ENCODE assay signal across 22 cellular contexts in the genomic region with DNA sequence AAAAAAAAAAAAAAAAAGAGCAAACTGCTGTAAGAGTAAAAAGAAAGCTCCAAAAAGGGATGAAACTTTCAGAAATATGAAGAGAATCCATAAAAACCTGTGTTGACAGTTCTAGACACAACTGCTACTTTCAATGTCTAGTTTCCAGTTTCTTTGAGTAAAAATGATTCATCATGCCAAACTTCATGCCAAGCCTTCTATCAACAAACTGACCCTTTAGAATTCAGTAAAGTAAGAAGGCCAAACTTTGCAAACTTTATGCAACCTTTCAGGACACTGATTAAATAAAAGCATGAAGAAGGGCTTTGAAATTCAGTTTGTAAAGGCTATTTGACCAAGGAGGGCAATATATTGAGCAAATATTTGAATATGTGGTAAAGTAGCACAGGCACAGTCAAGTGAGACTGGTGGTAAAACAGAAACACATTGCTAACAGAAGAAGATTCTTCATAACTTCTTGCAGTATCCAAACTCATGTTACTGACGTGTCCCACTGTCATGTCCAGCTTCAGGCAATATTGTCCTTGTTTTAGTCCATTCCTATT. TPM values are rescaled to one million over a fixed set of nuclear protein-coding genes. Genes with fewer than 3 reads are reported as not detected.
"Had no signal": no experiment of that assay in that cellular context is flagged by ENCODE, and none has a peak within 500 bp of the region (broad histone marks: within the 10 kb centered on the region; RNA-seq: fewer than 3 reads in every experiment).

No MANE protein-coding gene starts in this region.

- FAIRE-seq: frontal cortex, TTC549 had no signal

- H3K4me1 Mint-ChIP-seq: activated CD4-positive, alpha-beta T cell treated with anti-CD3 and anti-CD28 coated beads for 36 hours; activated naive CD4-positive, alpha-beta T cell treated with anti-CD3 and anti-CD28 coated beads, Interleukin-2, amount 50 U/mL, for 24 hours; memory B cell; naive thymus-derived CD4-positive, alpha-beta T cell; stimulated activated effector memory CD8-positive, alpha-beta T cell treated with anti-CD3 and anti-CD28 coated beads, Interleukin-12 subunit alpha, Interleukin-12 subunit beta, amount 100 ng/mL, for 72 hours had no signal

- H3K36me3 ChIP-seq: adrenal gland, cardiac muscle cell, ovary, thoracic aorta, upper lobe of right lung had no signal

- H3K9me3 ChIP-seq: adrenal gland, ovary, psoas muscle, thoracic aorta, upper lobe of right lung had no signal

- H3K4me1 ChIP-seq: adrenal gland, psoas muscle, upper lobe of right lung had no signal

- H3K4me3 Mint-ChIP-seq: activated CD4-positive, alpha-beta T cell treated with anti-CD3 and anti-CD28 coated beads for 36 hours; activated naive CD4-positive, alpha-beta T cell treated with anti-CD3 and anti-CD28 coated beads, Interleukin-2, amount 50 U/mL, for 24 hours; endodermal cell; memory B cell; naive thymus-derived CD4-positive, alpha-beta T cell; stimulated activated effector memory CD8-positive, alpha-beta T cell treated with anti-CD3 and anti-CD28 coated beads, Interleukin-12 subunit alpha, Interleukin-12 subunit beta, amount 100 ng/mL, for 72 hours had no signal

- H3K27ac Mint-ChIP-seq: activated CD4-positive, alpha-beta T cell treated with anti-CD3 and anti-CD28 coated beads for 36 hours; activated naive CD4-positive, alpha-beta T cell treated with anti-CD3 and anti-CD28 coated beads, Interleukin-2, amount 50 U/mL, for 24 hours; endodermal cell; memory B cell; naive thymus-derived CD4-positive, alpha-beta T cell; stimulated activated effector memory CD8-positive, alpha-beta T cell treated with anti-CD3 and anti-CD28 coated beads, Interleukin-12 subunit alpha, Interleukin-12 subunit beta, amount 100 ng/mL, for 72 hours had no signal

- H3K27ac ChIP-seq: adrenal gland, cardiac muscle cell, dorsolateral prefrontal cortex, epithelial cell of prostate, ovary, psoas muscle, thoracic aorta, upper lobe of right lung had no signal

- H3K9me3 Mint-ChIP-seq: activated naive CD4-positive, alpha-beta T cell treated with anti-CD3 and anti-CD28 coated beads, Interleukin-2, amount 50 U/mL, for 24 hours; endodermal cell; memory B cell; stimulated activated effector memory CD8-positive, alpha-beta T cell treated with anti-CD3 and anti-CD28 coated beads, Interleukin-12 subunit alpha, Interleukin-12 subunit beta, amount 100 ng/mL, for 72 hours had no signal

- H3K4me3 ChIP-seq: adrenal gland, cardiac muscle cell, dorsolateral prefrontal cortex, ovary, psoas muscle, smooth muscle cell, thoracic aorta, upper lobe of right lung had no signal

- ATAC-seq: activated CD4-positive, alpha-beta T cell treated with anti-CD3 and anti-CD28 coated beads for 36 hours; naive thymus-derived CD4-positive, alpha-beta T cell; psoas muscle; right cardiac atrium; stimulated activated effector memory CD8-positive, alpha-beta T cell treated with anti-CD3 and anti-CD28 coated beads, Interleukin-12 subunit alpha, Interleukin-12 subunit beta, amount 100 ng/mL, for 72 hours; upper lobe of right lung had no signal

- H3K4me2 ChIP-seq: smooth muscle cell had no signal

- DNase-seq: activated CD4-positive, alpha-beta T cell treated with anti-CD3 and anti-CD28 coated beads for 36 hours; activated CD4-positive, alpha-beta T cell treated with anti-CD3 and anti-CD28 coated beads, Interleukin-2, amount 50 U/mL, for 48 hours; activated gamma-delta T cell; dorsolateral prefrontal cortex; endodermal cell; head of caudate nucleus; naive thymus-derived CD4-positive, alpha-beta T cell; ovary; psoas muscle; right cardiac atrium; stimulated activated CD4-positive, alpha-beta T cell treated with anti-CD3 and anti-CD28 coated beads, Interleukin-4, amount 100 ng/mL, for 24 hours; upper lobe of right lung had no signal

- H3K27me3 ChIP-seq: adrenal gland, cardiac muscle cell, dorsolateral prefrontal cortex, ovary, upper lobe of right lung had no signal

- H3K36me3 Mint-ChIP-seq: activated naive CD4-positive, alpha-beta T cell treated with anti-CD3 and anti-CD28 coated beads, Interleukin-2, amount 50 U/mL, for 24 hours; memory B cell; stimulated activated effector memory CD8-positive, alpha-beta T cell treated with anti-CD3 and anti-CD28 coated beads, Interleukin-12 subunit alpha, Interleukin-12 subunit beta, amount 100 ng/mL, for 72 hours had no signal

RNA-seq across cellular contexts. Expression of gene CFAP20DC, which starts 56.3 kb away (rescaled TPM):
- total RNA-seq: psoas muscle, thoracic aorta, upper lobe of right lung had no signal
